1 cellular context compared by ENCODE assay signal in genomic region chr15:53869806-53870073, GRCh38.
TF ChIP-seq lines count a peak whose summit lies in the region.

No MANE protein-coding gene starts in this region.

TF ChIP-seq in HepG2, 621 proteins besides CTCF, POLR2A, EP300 and RAD21 (continued from another document):
- no peak for TF ChIP-seq MAZ (IDR thresholded peaks at IDR 0.05; ENCODE audit: borderline replicate concordance, low read depth, low read length)
- TF ChIP-seq MAZ (CRISPR knock-in tag; IDR thresholded peaks at IDR 0.05; ENCODE audit: low read depth): no peak
- TF ChIP-seq ZNF619 (CRISPR knock-in tag; IDR thresholded peaks at IDR 0.05): no peak
- TF ChIP-seq SCMH1 (CRISPR knock-in tag; IDR thresholded peaks at IDR 0.05; ENCODE audit: borderline replicate concordance): no peak
- TF ChIP-seq PHF5A (CRISPR knock-in tag; IDR thresholded peaks at IDR 0.05; ENCODE audit: low read depth, unreplicated experiment): no peak
- TF ChIP-seq THYN1 (CRISPR knock-in tag; IDR thresholded peaks at IDR 0.05; ENCODE audit: borderline replicate concordance, low read depth): no peak
- no peak for TF ChIP-seq RBAK (CRISPR knock-in tag; IDR thresholded peaks at IDR 0.05)
